ENCODE assay signal across 13 cellular contexts in genomic region chr12:42921741-42922511, GRCh38.
DNase-seq lines count a peak whose midpoint lies in the region; ATAC-seq and TF ChIP-seq lines count a peak whose summit lies in the region.
"Had no signal": no experiment of that assay in that cellular context is flagged by ENCODE, and none has a peak within 500 bp of the region (broad histone marks: within the 10 kb centered on the region; RNA-seq: fewer than 3 reads in every experiment).

No MANE protein-coding gene starts in this region.

- no peak for ATAC-seq in GM21381 (IDR thresholded peaks at IDR 0.05; ENCODE audit: unreplicated experiment)
- ATAC-seq in HG03432 (IDR thresholded peaks at IDR 0.05; ENCODE audit: unreplicated experiment): no peak
- ATAC-seq: gastrocnemius medialis had no signal

- peak; percentile 46 for DNase-seq in EH (ENCODE audit: low read depth)
- peak; percentile 76 for DNase-seq in RPMI7951 (ENCODE audit: low read depth)
- DNase-seq in fibroblast of villous mesenchyme (ENCODE audit: low read depth): peak; percentile 67
- DNase-seq in pons (ENCODE audit: low spot score): peak; percentile 53
- DNase-seq in erythroblast (lab: John Stamatoyannopoulos, UW): no peak
- no peak for DNase-seq in GDM1 (lab: John Stamatoyannopoulos, UW)
- DNase-seq: activated naive CD8-positive, alpha-beta T cell treated with anti-CD3 and anti-CD28 coated beads for 36 hours; CD4-positive, alpha-beta memory T cell; gastrocnemius medialis; kidney; NCI-H1436 treated with DMSO at 0.1 percent for 48 hours had no signal

- TF ChIP-seq POLR2A in erythroblast (IDR thresholded peaks at IDR 0.05; ENCODE audit: low read length): no peak

- no peak overlapping the region for H3K4me3 ChIP-seq in fibroblast of villous mesenchyme (ENCODE audit: low read depth, low read length)
- H3K4me3 ChIP-seq: gastrocnemius medialis had no signal

- TF ChIP-seq CTCF in fibroblast of villous mesenchyme (IDR thresholded peaks at IDR 0.05; ENCODE audit: insufficient read depth, low read depth, low read length): no peak

Comparison
In these comparisons a context has a peak if more than half of its experiments do, and no peak if none do; other contexts are left out.
1. DNase-seq: peak in EH (single experiment), RPMI7951 (single experiment), fibroblast of villous mesenchyme (single experiment) and pons (single experiment); none in erythroblast (0 of 2) and GDM1 (single experiment).